In the genomic region with DNA sequence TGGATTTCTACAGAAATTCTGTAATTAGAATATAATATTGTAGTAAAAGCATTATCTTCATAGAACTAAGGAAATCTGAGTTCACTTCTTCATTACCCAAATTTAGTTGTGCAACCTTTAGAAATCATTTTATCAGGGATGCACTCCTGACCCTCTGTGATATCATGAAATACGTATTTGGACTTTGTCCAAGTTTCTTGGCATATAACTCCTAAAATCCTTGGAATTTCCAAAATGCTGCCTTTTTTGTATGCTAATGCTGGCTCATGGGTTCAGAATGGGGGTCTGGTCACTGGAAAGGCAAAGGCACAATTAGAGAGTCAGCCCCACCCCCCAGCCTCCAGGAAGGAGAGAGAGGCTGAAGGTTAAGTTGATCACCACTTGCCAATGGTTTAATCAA, we compare ENCODE assay signal across 23 cellular contexts.
"Had no signal": no experiment of that assay in that cellular context is flagged by ENCODE, and none has a peak within 500 bp of the region (broad histone marks: within the 10 kb centered on the region; RNA-seq: fewer than 3 reads in every experiment).

No MANE protein-coding gene starts in this region.

- FAIRE-seq: HepG2, RCC 7860 had no signal

- H3K27me3 ChIP-seq: MG63, SJSA1 had no signal

- DNase-seq: IMR-90, Karpas-422, KG1, MG63, NCI-H1092, NCI-H1105 treated with DMSO at 0.1 percent for 48 hours, NCI-H1417 treated with DMSO at 0.1 percent for 48 hours, NCI-H146, NCI-H187, NCI-H2029, NCI-H2081 treated with DMSO at 0.1 percent for 48 hours, NCI-H2171, NCI-H524, NCI-H526 treated with DMSO at 0.1 percent for 48 hours, NCI-H748 treated with DMSO at 0.1 percent for 48 hours, Right ventricle myocardium superior, RPMI8226, SIG-M5 had no signal

- H3K36me3 ChIP-seq: MG63, SJSA1 had no signal

- ATAC-seq: HepG2 had no signal

- H3K9me3 ChIP-seq: MG63, SJSA1 had no signal

- H3K27ac ChIP-seq: HL-60, SJSA1, SK-N-MC had no signal

- H3K4me3 ChIP-seq: MG63, SJSA1, SK-N-MC had no signal
